Comparison of ENCODE assay signal across 35 cellular contexts in genomic region chrX:19133784-19134183, GRCh38. TPM values are rescaled to one million over a fixed set of nuclear protein-coding genes. Genes with fewer than 3 reads are reported as not detected.
"Had no signal": no experiment of that assay in that cellular context is flagged by ENCODE, and none has a peak within 500 bp of the region (broad histone marks: within the 10 kb centered on the region; RNA-seq: fewer than 3 reads in every experiment).

No MANE protein-coding gene starts in this region.

- H3K27ac ChIP-seq: breast epithelium, cardiac muscle cell, colonic mucosa, epithelial cell of prostate, esophagus squamous epithelium, gastroesophageal sphincter, heart right ventricle, VCaP had no signal

- H3K4me3 ChIP-seq: breast epithelium, cardiac muscle cell, colonic mucosa, esophagus squamous epithelium, gastroesophageal sphincter, heart right ventricle had no signal

- H3K4me3 Mint-ChIP-seq: activated CD8-positive, alpha-beta T cell treated with anti-CD3 and anti-CD28 coated beads for 36 hours; activated naive CD8-positive, alpha-beta T cell; activated T-cell treated with anti-CD3 and anti-CD28 coated beads, Interleukin-2, amount 50 U/mL, for 4 hours; activated T-helper 17 cell treated with anti-CD3 and anti-CD28 coated beads, Interleukin-2, amount 50 U/mL, for 72 hours; brain; WTC11 had no signal

- ATAC-seq: activated CD8-positive, alpha-beta T cell treated with anti-CD3 and anti-CD28 coated beads for 36 hours; activated T-cell treated with anti-CD3 and anti-CD28 coated beads, Interleukin-2, amount 50 U/mL, for 4 hours; activated T-helper 17 cell treated with anti-CD3 and anti-CD28 coated beads, Interleukin-2, amount 50 U/mL, for 72 hours; gastroesophageal sphincter; heart right ventricle; WTC11 had no signal

- H3K36me3 ChIP-seq: breast epithelium, cardiac muscle cell, colonic mucosa, esophagus squamous epithelium, gastroesophageal sphincter, heart right ventricle had no signal

- H3K9me3 ChIP-seq: breast epithelium, colonic mucosa, esophagus squamous epithelium, gastroesophageal sphincter, heart right ventricle had no signal

- FAIRE-seq: endometrium, endothelial cell of umbilical vein had no signal

- H3K27me3 ChIP-seq: breast epithelium, cardiac muscle cell, colonic mucosa, esophagus squamous epithelium, gastroesophageal sphincter had no signal

- H3K4me1 ChIP-seq: breast epithelium, colonic mucosa, esophagus squamous epithelium, gastroesophageal sphincter, heart right ventricle had no signal

- H3K9me3 Mint-ChIP-seq: activated CD8-positive, alpha-beta T cell treated with anti-CD3 and anti-CD28 coated beads for 36 hours; activated T-cell treated with anti-CD3 and anti-CD28 coated beads, Interleukin-2, amount 50 U/mL, for 4 hours; activated T-helper 17 cell treated with anti-CD3 and anti-CD28 coated beads, Interleukin-2, amount 50 U/mL, for 72 hours; WTC11 had no signal

- H3K4me1 Mint-ChIP-seq: activated T-helper 17 cell treated with anti-CD3 and anti-CD28 coated beads, Interleukin-2, amount 50 U/mL, for 72 hours had no signal

- H3K27ac Mint-ChIP-seq: activated CD8-positive, alpha-beta T cell treated with anti-CD3 and anti-CD28 coated beads for 36 hours; activated naive CD8-positive, alpha-beta T cell; activated T-helper 17 cell treated with anti-CD3 and anti-CD28 coated beads, Interleukin-2, amount 50 U/mL, for 72 hours; brain; WTC11 had no signal

- H3K36me3 Mint-ChIP-seq: activated naive CD8-positive, alpha-beta T cell; brain; WTC11 had no signal

- DNase-seq: activated CD4-positive, alpha-beta T cell treated with anti-CD3 and anti-CD28 coated beads for 48 hours; activated CD4-positive, alpha-beta T cell treated with anti-CD3 and anti-CD28 coated beads, Interleukin-2, amount 50 U/mL, for 1 hour; activated CD4-positive, alpha-beta T cell treated with anti-CD3 and anti-CD28 coated beads, Interleukin-2, amount 50 U/mL, for 48 hours; activated CD8-positive, alpha-beta memory T cell treated with anti-CD3 and anti-CD28 coated beads for 24 hours; activated CD8-positive, alpha-beta T cell treated with anti-CD3 and anti-CD28 coated beads for 36 hours; activated effector memory CD4-positive, alpha-beta T cell treated with Interleukin-2 at 50 U/mL for 16 hours; activated gamma-delta T cell treated with Interleukin-2 at 50 U/mL for 16 hours; activated naive CD4-positive, alpha-beta T cell treated with anti-CD3 and anti-CD28 coated beads, Interleukin-2, amount 50 U/mL, for 16 hours; activated naive CD4-positive, alpha-beta T cell treated with Interleukin-2 at 50 U/mL for 16 hours; activated T-cell treated with anti-CD3 and anti-CD28 coated beads, Interleukin-2, amount 50 U/mL, for 4 hours; amniotic stem cell; anterior cingulate cortex; central memory CD4-positive, alpha-beta T cell; cerebellar nuclear complex; colonic mucosa; effector CD8-positive, alpha-beta T cell; esophagus squamous epithelium; foreskin melanocyte; heart right ventricle; T-helper 2 cell had no signal

RNA-seq across cellular contexts. Expression of gene ADGRG2, which starts 11.5 kb away (rescaled TPM):
- total RNA-seq: activated CD8-positive, alpha-beta T cell treated with anti-CD3 and anti-CD28 coated beads for 36 hours; activated T-cell treated with anti-CD3 and anti-CD28 coated beads, Interleukin-2, amount 50 U/mL, for 4 hours; activated T-helper 17 cell treated with anti-CD3 and anti-CD28 coated beads, Interleukin-2, amount 50 U/mL, for 72 hours; dermis microvascular lymphatic vessel endothelial cell; endothelial cell of umbilical vein; fibroblast of villous mesenchyme; glomerular endothelial cell; T-helper 1 cell treated with Interleukin-12 subunit alpha and Interleukin-12 subunit beta and Interleukin-4 antibody, amounts not matched to agents 30 ng/mL and 1 ng/mL, for 36 hours had no signal
- polyA plus RNA-seq: endothelial cell of umbilical vein had no signal
